In the genomic region with DNA sequence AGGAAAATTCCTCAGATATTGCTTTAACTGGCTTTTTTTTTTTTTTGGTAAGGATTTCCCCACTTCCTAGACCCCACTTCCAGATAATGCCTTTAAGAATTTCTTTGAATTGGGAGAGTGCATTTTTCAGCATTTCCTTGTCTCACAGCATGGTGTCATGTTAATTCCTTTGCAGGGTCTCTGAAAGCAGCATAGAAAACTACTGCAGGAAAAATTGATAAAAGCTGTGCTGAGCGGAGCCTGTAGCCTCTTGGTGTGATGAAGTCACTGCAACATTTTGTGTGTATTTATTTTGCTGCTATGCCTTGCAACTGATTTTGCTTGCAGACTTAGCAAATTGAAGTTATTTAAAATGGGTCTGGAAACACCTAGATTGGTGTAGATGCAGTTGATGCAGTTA, we compare ENCODE assay signal across 18 cellular contexts. TPM values are rescaled to one million over a fixed set of nuclear protein-coding genes. Genes with fewer than 3 reads are reported as not detected.
DNase-seq lines count a peak whose midpoint lies in the region; ATAC-seq, FAIRE-seq and TF ChIP-seq lines count a peak whose summit lies in the region.
"Had no signal": no experiment of that assay in that cellular context is flagged by ENCODE, and none has a peak within 500 bp of the region (broad histone marks: within the 10 kb centered on the region; RNA-seq: fewer than 3 reads in every experiment).

No MANE protein-coding gene starts in this region.

- in situ Hi-C loops in IMR-90 (cut with MboI; ENCODE audit: low sequenced_read_pairs) = no loop called here

- no peak overlapping the region for H3K14ac ChIP-seq in IMR-90 (replicated peaks; ENCODE audit: low read depth, low read length)

- dilution Hi-C loops in IMR-90 (cut with HindIII; ENCODE audit: low sequenced_read_pairs, unreplicated experiment) = no loop called here

- peak overlapping the region; percentile 15; the same call in 1 of the 2 replicates for H3K23ac ChIP-seq in IMR-90 (ENCODE audit: low read depth, low read length)

- peaks cover 20% of the 10 kb centered on the region for H3K79me2 ChIP-seq in astrocyte (ENCODE audit: insufficient read depth, low read length)

- H4K91ac ChIP-seq in IMR-90 (ENCODE audit: insufficient read depth, low read depth, low read length) = peak overlapping the region; percentile 41; the same call in 1 of the 2 replicates

- BruUV-seq in IMR-90 (replicated peaks; lab: Mats Ljungman, UMichigan) = no TSS peak

- DNase-seq in IMR-90 (no peak), astrocyte (ENCODE audit: low read depth) (no peak), pons (ENCODE audit: low spot score) (peak; percentile 62), GM10248 (ENCODE audit: extremely low spot score) (no peak)
- no peak for DNase-seq in activated T-cell treated with anti-CD3 and anti-CD28 coated beads, Interleukin-2, amount 50 U/mL, for 48 hours
- DNase-seq in stimulated activated naive CD8-positive, alpha-beta T cell treated with anti-CD3 and anti-CD28 coated beads, Interleukin-15, amount 100 ng/mL, for 72 hours = no peak
- DNase-seq: Caco-2, DMS153, HCEC 1CT, NCI-H187 treated with DMSO at 0.1 percent for 48 hours, NCI-H2171, NCI-H510A, NCI-H82 had no signal

- H3K27ac ChIP-seq in IMR-90 (ENCODE audit: insufficient read depth, low read length) (peak overlapping the region; percentile 61; the same call in 1 of the 2 replicates), astrocyte (ENCODE audit: low read depth, low read length) (peak overlapping the region; percentile 98), layer of hippocampus (ENCODE audit: low read depth, low read length) (peak overlapping the region; percentile 44)
- H3K27ac ChIP-seq: HL-60, SJSA1 had no signal

- 67% methylated on average over 1 of the region's 1 CpG; no CpG with 5 or more reads in 1 of the 2 experiments for WGBS in IMR-90 (ENCODE audit: extremely low coverage in 2 of 2, insufficient read length in 1 of 2), 2 experiments

- peak overlapping the region; percentile 31; the same call in 1 of the 2 replicates for H3K4ac ChIP-seq in IMR-90 (ENCODE audit: low read depth, low read length)

- no peak overlapping the region for H2BK15ac ChIP-seq in IMR-90 (ENCODE audit: low read depth, low read length)

- FAIRE-seq in astrocyte (lab: Jason Lieb, UNC) = no peak

- CTCF ChIA-PET in IMR-90 (lab: Yijun Ruan, JAX) (no interaction called here), GM10248 (lab: Yijun Ruan, JAX) (no interaction called here)

- H3K27me3 Mint-ChIP-seq in astrocyte (ENCODE audit: low read depth, unreplicated experiment) = no peaks in the 10 kb centered on the region
- peaks cover 24% of the 10 kb centered on the region for H3K27me3 Mint-ChIP-seq in stimulated activated naive CD8-positive, alpha-beta T cell treated with anti-CD3 and anti-CD28 coated beads, Interleukin-15, amount 100 ng/mL, for 72 hours

- H3K79me1 ChIP-seq in IMR-90 (ENCODE audit: low read depth in 1 of 2, low read length in 2 of 2) = peaks cover 0 to 8% of the 10 kb centered on the region in 2 experiments; a peak in 2 of 4 replicates

- H3K56ac ChIP-seq in IMR-90 (ENCODE audit: extremely low read depth, insufficient read depth, low read length) = peak overlapping the region; percentile 50

- no peaks in the 10 kb centered on the region for H3K9me3 Mint-ChIP-seq in astrocyte (ENCODE audit: unreplicated experiment)
- H3K9me3 Mint-ChIP-seq in stimulated activated naive CD8-positive, alpha-beta T cell treated with anti-CD3 and anti-CD28 coated beads, Interleukin-15, amount 100 ng/mL, for 72 hours = peaks cover 0 to 8% of the 10 kb centered on the region in 2 donors

- H3K4me3 Mint-ChIP-seq in astrocyte (ENCODE audit: unreplicated experiment) = peak overlapping the region; percentile 93
- no peak overlapping the region for H3K4me3 Mint-ChIP-seq in stimulated activated naive CD8-positive, alpha-beta T cell treated with anti-CD3 and anti-CD28 coated beads, Interleukin-15, amount 100 ng/mL, for 72 hours
- H3K4me3 Mint-ChIP-seq: CD14-positive monocyte had no signal

- H3K36me3 Mint-ChIP-seq in astrocyte (ENCODE audit: low read depth, unreplicated experiment) = no peaks in the 10 kb centered on the region
- H3K36me3 Mint-ChIP-seq: CD14-positive monocyte had no signal

- POLR2A ChIA-PET in IMR-90 (lab: Charles Lee; ENCODE audit: unreplicated experiment) = interaction anchor here (0.5 to 0.7 kb wide), 3 partner anchors 17 to 96 kb away, joined by 5 to 12 read pairs (median 5); no protein-coding TSS in a partner anchor
- POLR2A ChIA-PET in GM10248 (lab: Yijun Ruan, JAX) = no interaction called here

- no peaks in the 10 kb centered on the region for H3K9me3 ChIP-seq in IMR-90 (ENCODE audit: control insufficient read depth, insufficient read depth, low read length)
- no peaks in the 10 kb centered on the region for H3K9me3 ChIP-seq in astrocyte (ENCODE audit: insufficient read depth, low read depth, low read length)
- H3K9me3 ChIP-seq: Caco-2, SJSA1 had no signal

- H2BK5ac ChIP-seq in IMR-90 (ENCODE audit: low read depth, low read length, poor library complexity, severe bottlenecking) = peak overlapping the region; percentile 100

- H3K4me1 Mint-ChIP-seq in astrocyte (ENCODE audit: low read depth, unreplicated experiment) = peaks cover 71% of the 10 kb centered on the region
- H3K4me1 Mint-ChIP-seq in stimulated activated naive CD8-positive, alpha-beta T cell treated with anti-CD3 and anti-CD28 coated beads, Interleukin-15, amount 100 ng/mL, for 72 hours = peaks cover 7% of the 10 kb centered on the region
- H3K4me1 Mint-ChIP-seq: CD14-positive monocyte had no signal

- peak overlapping the region; percentile 61 for H4K5ac ChIP-seq in IMR-90 (ENCODE audit: low read depth, low read length)

- H3K4me3 ChIP-seq in IMR-90 (ENCODE audit: insufficient read depth, low read depth, low read length) = peak overlapping the region; percentile 25; the same call in 1 of the 2 replicates
- peak overlapping the region; percentile 67 for H3K4me3 ChIP-seq in astrocyte (ENCODE audit: insufficient read depth, low read depth, low read length)
- H3K4me3 ChIP-seq: SJSA1 had no signal

- H2AK5ac ChIP-seq in IMR-90 (ENCODE audit: low read depth, low read length) = no peak overlapping the region

- H3K4me1 ChIP-seq in IMR-90 (ENCODE audit: control insufficient read depth, insufficient read depth, low read length) (peaks cover 21% of the 10 kb centered on the region), astrocyte (ENCODE audit: insufficient read depth, low read length) (peaks cover 37% of the 10 kb centered on the region)
- H3K4me1 ChIP-seq: Caco-2 had no signal

- H4K8ac ChIP-seq in IMR-90 (ENCODE audit: low read depth in 2 of 2, low read length in 2 of 2) = 0 out of 4 replicates have a peak overlapping the region, but pooled peaks of 1 of the 2 experiments have one; percentile 23

- no peak overlapping the region for H2AK9ac ChIP-seq in IMR-90 (replicated peaks; ENCODE audit: low read depth, low read length, poor library complexity)

- TF ChIP-seq POLR2A in IMR-90 (IDR thresholded peaks at IDR 0.05; ENCODE audit: low read depth, low read length) = no peak

- H2BK120ac ChIP-seq in IMR-90 (ENCODE audit: low read depth, low read length) = peak overlapping the region; percentile 63

- peak overlapping the region; percentile 73 for H3K18ac ChIP-seq in IMR-90 (ENCODE audit: low read depth, low read length)

- ATAC-seq in IMR-90 (ENCODE audit: low read depth) (no peak), GM18870 (IDR thresholded peaks at IDR 0.05; ENCODE audit: unreplicated experiment) (no peak)
- no peak for ATAC-seq in stimulated activated naive CD8-positive, alpha-beta T cell treated with anti-CD3 and anti-CD28 coated beads, Interleukin-15, amount 100 ng/mL, for 72 hours

- H3K27me3 ChIP-seq in IMR-90 (ENCODE audit: control insufficient read depth, insufficient read depth, low read length) (no peaks in the 10 kb centered on the region), astrocyte (ENCODE audit: insufficient read depth, low read length) (no peaks in the 10 kb centered on the region), layer of hippocampus (ENCODE audit: control insufficient read depth, insufficient read depth, low read length) (no peaks in the 10 kb centered on the region)

- TF ChIP-seq CTCF in IMR-90 (conservative IDR thresholded peaks at IDR 0.05; ENCODE audit: low read depth, low read length) (no peak), astrocyte (IDR thresholded peaks at IDR 0.05; ENCODE audit: insufficient read depth, low read depth, low read length) (no peak), GM10248 (IDR thresholded peaks at IDR 0.05; ENCODE audit: control extremely low read depth, extremely low read depth, low read depth, missing control alignments) (no peak)

- H4K20me1 ChIP-seq in IMR-90 (ENCODE audit: insufficient read depth, low read length) (no peaks in the 10 kb centered on the region), astrocyte (ENCODE audit: insufficient read depth, low read length) (no peaks in the 10 kb centered on the region)

- H2BK20ac ChIP-seq in IMR-90 (ENCODE audit: low read depth, low read length) = peak overlapping the region; percentile 47; the same call in 1 of the 2 replicates

- H2AFZ ChIP-seq in IMR-90 (replicated peaks; ENCODE audit: low read length, poor library complexity) = no peak overlapping the region
- no peak overlapping the region for H2AFZ ChIP-seq in astrocyte (ENCODE audit: low read depth, low read length)

- H3K4me2 ChIP-seq in IMR-90 (ENCODE audit: low read depth, low read length) (peak overlapping the region; percentile 79), astrocyte (ENCODE audit: low read length) (peak overlapping the region; percentile 91)

- H3K36me3 ChIP-seq in IMR-90 (ENCODE audit: control insufficient read depth, insufficient read depth, low read length) = peaks cover 2% of the 10 kb centered on the region; the same call in 1 of the 2 replicates
- H3K36me3 ChIP-seq in astrocyte (ENCODE audit: insufficient read depth, low read length) = no peaks in the 10 kb centered on the region
- H3K36me3 ChIP-seq: SJSA1 had no signal

- H3K9me1 ChIP-seq in IMR-90 (ENCODE audit: insufficient read depth, low read length) = peaks cover 5% of the 10 kb centered on the region; the same call in 1 of the 2 replicates

- H3K9ac ChIP-seq in IMR-90 (ENCODE audit: low read depth, low read length) = peak overlapping the region; percentile 38; the same call in 1 of the 2 replicates
- peak overlapping the region; percentile 73 for H3K9ac ChIP-seq in astrocyte (ENCODE audit: low read length)

- no peak for TF ChIP-seq RAD21 in IMR-90 (IDR thresholded peaks at IDR 0.05; ENCODE audit: low read length)

- intact Hi-C loops in IMR-90 (cut with micrococcal nuclease) = loop anchor here (5.0 kb wide), 1 partner anchor 115 kb away; no protein-coding TSS in a partner anchor

- peak overlapping the region; percentile 97 for H3K27ac Mint-ChIP-seq in astrocyte (ENCODE audit: unreplicated experiment)
- H3K27ac Mint-ChIP-seq in stimulated activated naive CD8-positive, alpha-beta T cell treated with anti-CD3 and anti-CD28 coated beads, Interleukin-15, amount 100 ng/mL, for 72 hours = no peak overlapping the region
- H3K27ac Mint-ChIP-seq: CD14-positive monocyte had no signal

TF ChIP-seq in IMR-90, 13 proteins besides CTCF, POLR2A, EP300 and RAD21 (continues in another document):
- TF ChIP-seq CHD1 (IDR thresholded peaks at IDR 0.05; ENCODE audit: low read depth, low read length) (no peak), FOS (IDR thresholded peaks at IDR 0.05; ENCODE audit: low read depth, low read length) (no peak)

RNA-seq across cellular contexts. Expression of gene ANO4, which starts 2.7 kb away (rescaled TPM):
- total RNA-seq in IMR-90 (2012; rRNA removed) (7.2 and 10.2 TPM in 2 replicates), astrocyte (41.3 and 42.8 TPM in 2 replicates)
- polyA plus RNA-seq in IMR-90 (2012; rRNA removed) = 3.2 and 4.7 TPM in 2 replicates
- 1.4 and 1.9 TPM in 2 replicates for polyA plus RNA-seq in IMR-90 (2012; cell fraction: cytosol; rRNA removed)
- polyA plus RNA-seq in IMR-90 (2012; cell fraction: nucleus; rRNA removed; ENCODE audit: low replicate concordance) = 1.1 and 6.1 TPM in 2 replicates
- polyA plus RNA-seq: CD14-positive monocyte had no signal

Comparison
In these comparisons a context has a peak if more than half of its experiments do, and no peak if none do; other contexts are left out.
1. H3K27ac ChIP-seq: peak in every context shown above with its lines; median percentile 98 in astrocyte; 61 in IMR-90; 44 in layer of hippocampus.